9 cellular contexts compared by ENCODE assay signal in the genomic region with DNA sequence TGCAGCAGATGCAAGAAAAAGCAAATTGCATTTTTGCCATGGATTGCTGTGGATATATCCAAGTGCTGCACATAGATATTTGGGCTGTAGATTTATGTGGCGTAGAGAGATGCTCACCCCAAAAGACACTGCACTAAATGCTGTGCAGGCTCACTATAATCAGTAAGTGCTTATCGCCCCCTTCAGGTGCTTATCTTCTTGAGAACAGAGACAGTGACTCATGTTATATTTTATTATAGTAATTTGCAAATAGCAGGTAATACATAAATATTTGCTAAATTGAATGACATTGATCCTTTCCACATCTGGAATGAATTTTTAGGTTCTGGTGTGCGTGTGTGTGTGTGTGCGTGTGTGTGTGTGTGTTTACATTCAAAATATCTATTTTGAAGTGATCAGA. TPM values are rescaled to one million over a fixed set of nuclear protein-coding genes. Genes with fewer than 3 reads are reported as not detected.
DNase-seq lines count a peak whose midpoint lies in the region; ATAC-seq and TF ChIP-seq lines count a peak whose summit lies in the region.
"Had no signal": no experiment of that assay in that cellular context is flagged by ENCODE, and none has a peak within 500 bp of the region (broad histone marks: within the 10 kb centered on the region; RNA-seq: fewer than 3 reads in every experiment).

No MANE protein-coding gene starts in this region.

- H3K27ac Mint-ChIP-seq in activated T-helper 1 cell treated with anti-CD3 and anti-CD28 coated beads, Interleukin-12 subunit alpha, Interleukin-12 subunit beta, Interleukin-2, Interleukin-4 antibody, amounts not matched to agents 30 ng/mL and 10 ng/mL and 1 ng/mL, durations not matched to agents 14 hours and 24 hours and 36 hours, result no peak overlapping the region

- no peak for ATAC-seq in HG02759 (IDR thresholded peaks at IDR 0.05; ENCODE audit: unreplicated experiment)

- intact Hi-C loops in uterus (cut with DNase I; ENCODE audit: low total_unique reads), result no loop called here
- intact Hi-C loops in activated T-helper 1 cell treated with anti-CD3 and anti-CD28 coated beads, Interleukin-12 subunit alpha, Interleukin-12 subunit beta, Interleukin-2, Interleukin-4 antibody, amounts not matched to agents 30 ng/mL and 10 ng/mL and 1 ng/mL, durations not matched to agents 14 hours and 24 hours and 36 hours (cut with micrococcal nuclease), result loop anchor here (1.0 kb wide), 1 partner anchor 316 kb away; no protein-coding TSS in a partner anchor

- H3K36me3 Mint-ChIP-seq in activated T-helper 1 cell treated with anti-CD3 and anti-CD28 coated beads, Interleukin-12 subunit alpha, Interleukin-12 subunit beta, Interleukin-2, Interleukin-4 antibody, amounts not matched to agents 30 ng/mL and 10 ng/mL and 1 ng/mL, durations not matched to agents 14 hours and 24 hours and 36 hours (ENCODE audit: low read depth), result no peaks in the 10 kb centered on the region

- no peaks in the 10 kb centered on the region for H3K4me1 Mint-ChIP-seq in activated T-helper 1 cell treated with anti-CD3 and anti-CD28 coated beads, Interleukin-12 subunit alpha, Interleukin-12 subunit beta, Interleukin-2, Interleukin-4 antibody, amounts not matched to agents 30 ng/mL and 10 ng/mL and 1 ng/mL, durations not matched to agents 14 hours and 24 hours and 36 hours (ENCODE audit: low read depth)

- no peak overlapping the region for H2AFZ ChIP-seq in Karpas-422 (ENCODE audit: low read length)

- H3K79me2 ChIP-seq in Karpas-422 (ENCODE audit: low read length), result no peaks in the 10 kb centered on the region

- no peaks in the 10 kb centered on the region for H3K9me3 ChIP-seq in Karpas-422 (ENCODE audit: low read length)
- no peaks in the 10 kb centered on the region for H3K9me3 ChIP-seq in uterus
- H3K9me3 ChIP-seq: gastrocnemius medialis had no signal

- in situ Hi-C loops in GM13976 (cut with MboI; ENCODE audit: low sequenced_read_pairs, unreplicated experiment), result loop anchor here (10.0 kb wide), 1 partner anchor 317 kb away; no protein-coding TSS in a partner anchor

- no peak overlapping the region for H3K4me3 Mint-ChIP-seq in activated T-helper 1 cell treated with anti-CD3 and anti-CD28 coated beads, Interleukin-12 subunit alpha, Interleukin-12 subunit beta, Interleukin-2, Interleukin-4 antibody, amounts not matched to agents 30 ng/mL and 10 ng/mL and 1 ng/mL, durations not matched to agents 14 hours and 24 hours and 36 hours

- TF ChIP-seq CTCF in WI38 (IDR thresholded peaks at IDR 0.05; ENCODE audit: low read depth, low read length) (peak; percentile 25; the same call in 1 of the 2 replicates), uterus (IDR thresholded peaks at IDR 0.05) (no peak), GM13976 (IDR thresholded peaks at IDR 0.05; ENCODE audit: borderline replicate concordance, control extremely low read depth, extremely low read depth, insufficient read depth, missing control alignments) (no peak)

- H3K4me3 ChIP-seq in Karpas-422 (ENCODE audit: low read length), result no peak overlapping the region
- H3K4me3 ChIP-seq in WI38 (ENCODE audit: low read depth, low read length), result no peak overlapping the region
- H3K4me3 ChIP-seq in uterus, result no peak overlapping the region
- H3K4me3 ChIP-seq: gastrocnemius medialis had no signal

- H3K36me3 ChIP-seq in Karpas-422 (ENCODE audit: insufficient read depth, low read length) (no peaks in the 10 kb centered on the region), uterus (no peaks in the 10 kb centered on the region)
- H3K36me3 ChIP-seq: gastrocnemius medialis had no signal

- H4K20me1 ChIP-seq in Karpas-422 (ENCODE audit: insufficient read depth, low read depth, low read length), result no peaks in the 10 kb centered on the region

- H3K27ac ChIP-seq in Karpas-422 (ENCODE audit: low read length), result no peak overlapping the region
- no peak overlapping the region for H3K27ac ChIP-seq in uterus
- H3K27ac ChIP-seq: gastrocnemius medialis had no signal

- H3K27me3 ChIP-seq in Karpas-422 (ENCODE audit: low read length), result no peaks in the 10 kb centered on the region
- H3K27me3 ChIP-seq in uterus, result no peaks in the 10 kb centered on the region
- H3K27me3 ChIP-seq: gastrocnemius medialis had no signal

- no peak overlapping the region for H3K4me2 ChIP-seq in Karpas-422 (ENCODE audit: low read depth, low read length, poor library complexity, severe bottlenecking)

- H3K4me1 ChIP-seq in Karpas-422 (ENCODE audit: low read length) (peaks cover 4% of the 10 kb centered on the region), uterus (no peaks in the 10 kb centered on the region)
- H3K4me1 ChIP-seq: gastrocnemius medialis had no signal

- no peak overlapping the region for H3K9ac ChIP-seq in Karpas-422 (ENCODE audit: low read length)

- no peak for TF ChIP-seq POLR2A in uterus (IDR thresholded peaks at IDR 0.05)

- DNase-seq in DMS53 (lab: John Stamatoyannopoulos, UW), result peak; percentile 79
- peak; percentile 81 for DNase-seq in Karpas-422
- peak; percentile 15 for DNase-seq in medulla oblongata (ENCODE audit: extremely low spot score)
- DNase-seq in uterus, result no peak
- no peak for DNase-seq in activated T-helper 1 cell treated with anti-CD3 and anti-CD28 coated beads, Interleukin-12 subunit alpha, Interleukin-12 subunit beta, Interleukin-2, Interleukin-4 antibody, amounts not matched to agents 30 ng/mL and 10 ng/mL and 1 ng/mL, durations not matched to agents 14 hours and 24 hours and 36 hours (ENCODE audit: low spot score)
- no peak for DNase-seq in GM13976 (ENCODE audit: low spot score)
- DNase-seq: gastrocnemius medialis had no signal

- H3K27me3 Mint-ChIP-seq in activated T-helper 1 cell treated with anti-CD3 and anti-CD28 coated beads, Interleukin-12 subunit alpha, Interleukin-12 subunit beta, Interleukin-2, Interleukin-4 antibody, amounts not matched to agents 30 ng/mL and 10 ng/mL and 1 ng/mL, durations not matched to agents 14 hours and 24 hours and 36 hours (ENCODE audit: insufficient read depth), result peaks cover 4% of the 10 kb centered on the region

- H3K9me2 ChIP-seq in Karpas-422 (replicated peaks; ENCODE audit: insufficient read depth, low read length), result no peaks in the 10 kb centered on the region

- H3K9me3 Mint-ChIP-seq in activated T-helper 1 cell treated with anti-CD3 and anti-CD28 coated beads, Interleukin-12 subunit alpha, Interleukin-12 subunit beta, Interleukin-2, Interleukin-4 antibody, amounts not matched to agents 30 ng/mL and 10 ng/mL and 1 ng/mL, durations not matched to agents 14 hours and 24 hours and 36 hours, result no peaks in the 10 kb centered on the region

RNA-seq across cellular contexts. Expression of gene PLEKHM3, which starts 36.8 kb away (rescaled TPM):
- 19.7 and 19.9 TPM in 2 replicates for total RNA-seq in Karpas-422 (2014; rRNA removed; shearing (Covaris generic); ENCODE audit: low replicate concordance)
- total RNA-seq in uterus, result 10 to 100 TPM; 20.5 to 43.4 (median 21.6) TPM
- total RNA-seq in activated T-helper 1 cell treated with anti-CD3 and anti-CD28 coated beads, Interleukin-12 subunit alpha, Interleukin-12 subunit beta, Interleukin-2, Interleukin-4 antibody, amounts not matched to agents 30 ng/mL and 10 ng/mL and 1 ng/mL, durations not matched to agents 14 hours and 24 hours and 36 hours, result 6.4 and 7.3 TPM in 2 replicates

Comparison
In these comparisons a context has a peak if more than half of its experiments do, and no peak if none do; other contexts are left out.
1. DNase-seq: peak in DMS53 (single experiment), Karpas-422 (single experiment) and medulla oblongata (single experiment); none in uterus (0 of 2), activated T-helper 1 cell treated with anti-CD3 and anti-CD28 coated beads, Interleukin-12 subunit alpha, Interleukin-12 subunit beta, Interleukin-2, Interleukin-4 antibody, amounts not matched to agents 30 ng/mL and 10 ng/mL and 1 ng/mL, durations not matched to agents 14 hours and 24 hours and 36 hours (single experiment) and GM13976 (single experiment).